ENCODE assay signal across 10 cellular contexts in genomic region chr20:64078934-64079272, GRCh38. TPM values are rescaled to one million over a fixed set of nuclear protein-coding genes. Genes with fewer than 3 reads are reported as not detected.
A peak's percentile ranks its signal among the peaks of the same experiment; 100 is the strongest.
DNase-seq lines count a peak whose midpoint lies in the region; ATAC-seq and TF ChIP-seq lines count a peak whose summit lies in the region.
"Had no signal": no experiment of that assay in that cellular context is flagged by ENCODE, and none has a peak within 500 bp of the region (broad histone marks: within the 10 kb centered on the region; RNA-seq: fewer than 3 reads in every experiment).

No MANE protein-coding gene starts in this region.

- no peak for DNase-seq in AG09309 (ENCODE audit: low read depth)
- DNase-seq in LNCaP clone FGC (ENCODE audit: low read depth), result no peak
- DNase-seq in natural killer cell treated with Interleukin-12 subunit alpha and Interleukin-12 subunit beta and Interleukin-15 and Interleukin-18, amount 100 ng/mL, for 72 hours (ENCODE audit: low spot score), result no peak
- DNase-seq in NCI-H1694 (lab: John Stamatoyannopoulos, UW), result no peak
- DNase-seq in mesenteric fat pad (ENCODE audit: low spot score), result no peak
- DNase-seq: foreskin melanocyte, NCI-H187 had no signal

- no peaks in the 10 kb centered on the region for H3K27me3 Mint-ChIP-seq in dendritic cell treated with granulocyte-macrophage colony-stimulating factor and Interleukin-4, amounts not matched to agents 40 ng/mL and 50 ng/mL, for 4 days
- H3K27me3 Mint-ChIP-seq in natural killer cell treated with Interleukin-12 subunit alpha and Interleukin-12 subunit beta and Interleukin-15 and Interleukin-18, amount 100 ng/mL, for 72 hours, result no peaks in the 10 kb centered on the region

- TF ChIP-seq CTCF in AG09309 (IDR thresholded peaks at IDR 0.05; ENCODE audit: control insufficient read depth, insufficient read depth, low read depth, low read length, missing control alignments) (no peak), LNCaP clone FGC (IDR thresholded peaks at IDR 0.05; ENCODE audit: control insufficient read depth, extremely low read depth, insufficient read depth) (no peak)

- H3K9me3 Mint-ChIP-seq in dendritic cell treated with granulocyte-macrophage colony-stimulating factor and Interleukin-4, amounts not matched to agents 40 ng/mL and 50 ng/mL, for 4 days, result no peaks in the 10 kb centered on the region
- no peaks in the 10 kb centered on the region for H3K9me3 Mint-ChIP-seq in natural killer cell treated with Interleukin-12 subunit alpha and Interleukin-12 subunit beta and Interleukin-15 and Interleukin-18, amount 100 ng/mL, for 72 hours

- peaks cover 75% of the 10 kb centered on the region for H3K4me1 Mint-ChIP-seq in dendritic cell treated with granulocyte-macrophage colony-stimulating factor and Interleukin-4, amounts not matched to agents 40 ng/mL and 50 ng/mL, for 4 days (ENCODE audit: low read depth)
- H3K4me1 Mint-ChIP-seq in natural killer cell treated with Interleukin-12 subunit alpha and Interleukin-12 subunit beta and Interleukin-15 and Interleukin-18, amount 100 ng/mL, for 72 hours (ENCODE audit: low read depth in 2 of 2), result peaks cover 11 to 27% of the 10 kb centered on the region in 2 donors

- no peak for ATAC-seq in natural killer cell treated with Interleukin-12 subunit alpha and Interleukin-12 subunit beta and Interleukin-15 and Interleukin-18, amount 100 ng/mL, for 72 hours
- ATAC-seq in HG03097 (IDR thresholded peaks at IDR 0.05; ENCODE audit: low FRiP score, unreplicated experiment) (no peak), GM18858 (IDR thresholded peaks at IDR 0.05; ENCODE audit: unreplicated experiment) (no peak)

- peaks cover 64% of the 10 kb centered on the region for H3K36me3 Mint-ChIP-seq in dendritic cell treated with granulocyte-macrophage colony-stimulating factor and Interleukin-4, amounts not matched to agents 40 ng/mL and 50 ng/mL, for 4 days (ENCODE audit: low read depth)
- H3K36me3 Mint-ChIP-seq in natural killer cell treated with Interleukin-12 subunit alpha and Interleukin-12 subunit beta and Interleukin-15 and Interleukin-18, amount 100 ng/mL, for 72 hours, result no peaks in the 10 kb centered on the region

- peak overlapping the region; percentile 89 for H3K4me3 ChIP-seq in AG09309 (ENCODE audit: control insufficient read depth, low read depth, low read length)
- peak overlapping the region; percentile 67 for H3K4me3 ChIP-seq in LNCaP clone FGC (ENCODE audit: low read depth, low read length)

- H3K27ac Mint-ChIP-seq in dendritic cell treated with granulocyte-macrophage colony-stimulating factor and Interleukin-4, amounts not matched to agents 40 ng/mL and 50 ng/mL, for 4 days, result peak overlapping the region; percentile 92
- H3K27ac Mint-ChIP-seq in natural killer cell treated with Interleukin-12 subunit alpha and Interleukin-12 subunit beta and Interleukin-15 and Interleukin-18, amount 100 ng/mL, for 72 hours, result peak overlapping the region; percentile 68 to 71

- H3K4me3 Mint-ChIP-seq in dendritic cell treated with granulocyte-macrophage colony-stimulating factor and Interleukin-4, amounts not matched to agents 40 ng/mL and 50 ng/mL, for 4 days, result peak overlapping the region; percentile 98
- peak overlapping the region; percentile 82 for H3K4me3 Mint-ChIP-seq in natural killer cell treated with Interleukin-12 subunit alpha and Interleukin-12 subunit beta and Interleukin-15 and Interleukin-18, amount 100 ng/mL, for 72 hours

- intact Hi-C loops in dendritic cell treated with granulocyte-macrophage colony-stimulating factor and Interleukin-4, amounts not matched to agents 40 ng/mL and 50 ng/mL, for 4 days (cut with micrococcal nuclease), result no loop called here

RNA-seq across cellular contexts. Expression of gene RGS19, which starts 0.4 kb away (rescaled TPM):
- total RNA-seq in natural killer cell treated with Interleukin-12 subunit alpha and Interleukin-12 subunit beta and Interleukin-15 and Interleukin-18, amount 100 ng/mL, for 72 hours, result 10 to 100 TPM; 27.1 to 33.4 TPM
- 29.0 TPM for total RNA-seq in mesenteric fat pad

RNA-seq across cellular contexts. Expression of gene OPRL1, which starts 1.0 kb away (rescaled TPM):
- total RNA-seq in natural killer cell treated with Interleukin-12 subunit alpha and Interleukin-12 subunit beta and Interleukin-15 and Interleukin-18, amount 100 ng/mL, for 72 hours, result under 1 TPM; 0.12 to 0.20 TPM
- 1.3 TPM for total RNA-seq in mesenteric fat pad

RNA-seq across cellular contexts. Expression of gene LKAAEAR1, which starts 5.3 kb away (rescaled TPM):
- total RNA-seq in natural killer cell treated with Interleukin-12 subunit alpha and Interleukin-12 subunit beta and Interleukin-15 and Interleukin-18, amount 100 ng/mL, for 72 hours, result not detected
- total RNA-seq in mesenteric fat pad, result not detected

RNA-seq across cellular contexts. Expression of gene TCEA2, which starts 15.9 kb away (rescaled TPM):
- total RNA-seq in natural killer cell treated with Interleukin-12 subunit alpha and Interleukin-12 subunit beta and Interleukin-15 and Interleukin-18, amount 100 ng/mL, for 72 hours, result 10 to 100 TPM; 23.2 to 24.1 TPM
- total RNA-seq in mesenteric fat pad, result 42.5 TPM

RNA-seq across cellular contexts. Expression of gene NPBWR2, which starts 28.5 kb away (rescaled TPM):
- total RNA-seq in natural killer cell treated with Interleukin-12 subunit alpha and Interleukin-12 subunit beta and Interleukin-15 and Interleukin-18, amount 100 ng/mL, for 72 hours, result not detected
- total RNA-seq in mesenteric fat pad, result not detected
